30 cellular contexts compared by ENCODE assay signal in the genomic region with DNA sequence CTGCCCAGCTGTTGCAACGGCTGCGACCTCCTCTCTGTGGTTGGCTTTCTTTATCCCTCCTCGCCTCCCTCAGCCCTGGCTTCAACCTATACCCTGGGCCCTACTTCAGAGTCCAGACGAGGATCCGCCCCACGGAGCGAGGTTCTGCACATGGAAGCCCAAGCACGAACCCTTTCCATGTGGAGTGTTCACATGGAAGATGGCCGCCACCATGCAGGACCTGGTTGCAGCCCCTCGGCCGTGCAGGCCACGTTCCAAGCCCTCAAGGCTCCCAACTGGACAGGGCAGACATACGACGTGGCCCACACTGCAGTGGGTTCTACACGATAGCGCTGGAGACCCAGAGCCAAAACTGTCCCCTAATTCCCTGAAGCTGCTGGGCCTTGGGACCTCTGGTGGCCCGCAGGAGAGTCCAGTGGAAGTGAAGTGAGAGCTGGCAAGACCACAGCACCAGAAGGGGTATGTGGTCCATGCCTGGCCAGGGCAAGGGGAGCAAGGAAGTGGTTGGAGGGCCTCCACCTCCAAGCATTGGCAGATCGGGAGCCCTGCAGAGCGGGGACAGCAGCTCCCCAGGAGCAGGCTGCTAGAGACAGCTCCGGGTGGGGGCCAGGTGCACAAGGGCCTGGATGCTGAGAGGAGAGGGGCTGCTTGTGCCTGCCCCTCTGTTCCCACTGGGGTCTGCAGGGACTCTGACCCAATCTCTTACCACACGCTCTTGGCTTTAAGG.
"Had no signal": no experiment of that assay in that cellular context is flagged by ENCODE, and none has a peak within 500 bp of the region (broad histone marks: within the 10 kb centered on the region; RNA-seq: fewer than 3 reads in every experiment).

No MANE protein-coding gene starts in this region.

- H3K9me3 ChIP-seq: body of pancreas, gastrocnemius medialis, stomach, thyroid gland, upper lobe of left lung had no signal

- DNase-seq: activated B cell treated with CpG ODN at 0.5 μM for 24 hours; activated CD4-positive, alpha-beta T cell treated with anti-CD3 and anti-CD28 coated beads, Interleukin-2, amount 50 U/mL, for 1 hour; activated CD8-positive, alpha-beta memory T cell treated with anti-CD3 and anti-CD28 coated beads, Interleukin-2, amount 10 ng/mL, durations not matched to agents 7 days and 5 days; activated CD8-positive, alpha-beta T cell treated with anti-CD3 and anti-CD28 coated beads for 36 hours; activated T-cell treated with anti-CD3 and anti-CD28 coated beads, Interleukin-2, amount 50 U/mL, for 48 hours; body of pancreas; cerebellar nuclear complex; effector memory CD8-positive, alpha-beta T cell; erythroblast; gastrocnemius medialis; glutamatergic neuron; islet precursor cell; left cardiac atrium; left ventricle myocardium superior; naive B cell; occipital lobe; small intestine; stimulated activated CD4-positive, alpha-beta T cell treated with anti-CD3 and anti-CD28 coated beads, Interleukin-1b, Interleukin-23, amount 100 ng/mL, for 48 hours; stimulated activated CD4-positive, alpha-beta T cell treated with anti-CD3 and anti-CD28 coated beads, Interleukin-4, amount 100 ng/mL, for 4 hours; stimulated activated CD8-positive, alpha-beta memory T cell treated with anti-CD3 and anti-CD28 coated beads, Interleukin-4, amount 100 ng/mL, for 48 hours; stomach; T-helper 1 cell; thyroid gland had no signal

- H3K27me3 Mint-ChIP-seq: activated B cell treated with CpG ODN at 0.5 μM for 24 hours; activated CD8-positive, alpha-beta memory T cell treated with anti-CD3 and anti-CD28 coated beads, Interleukin-2, amount 10 ng/mL, durations not matched to agents 7 days and 5 days; activated CD8-positive, alpha-beta T cell treated with anti-CD3 and anti-CD28 coated beads for 36 hours; effector memory CD8-positive, alpha-beta T cell had no signal

- H3K9me3 Mint-ChIP-seq: activated B cell treated with CpG ODN at 0.5 μM for 24 hours; activated CD8-positive, alpha-beta T cell treated with anti-CD3 and anti-CD28 coated beads for 36 hours; activated naive CD4-positive, alpha-beta T cell treated with anti-CD3 and anti-CD28 coated beads, Interleukin-2, amount 50 U/mL, for 72 hours; activated T-helper 2 cell treated with anti-CD3 and anti-CD28 coated beads, Interferon-gamma antibody, Interleukin-2, Interleukin-4, amounts not matched to agents 10 μg/mL and 5 μg/mL and 100 μg/mL, durations not matched to agents 14 hours and 24 hours and 36 hours; effector memory CD8-positive, alpha-beta T cell; naive B cell; stimulated activated memory B cell treated with anti-CD40 and anti-IgM and Interleukin-4, amounts not matched to agents 10 μg/mL and 1 μg/mL and 100 μg/mL, for 72 hours; T-helper 2 cell treated with Interferon-gamma antibody and Interleukin-4, amounts not matched to agents 5 μg/mL and 100 μg/mL, for 36 hours had no signal

- H3K36me3 Mint-ChIP-seq: activated CD8-positive, alpha-beta memory T cell treated with anti-CD3 and anti-CD28 coated beads, Interleukin-2, amount 10 ng/mL, durations not matched to agents 7 days and 5 days; activated naive CD4-positive, alpha-beta T cell treated with anti-CD3 and anti-CD28 coated beads, Interleukin-2, amount 50 U/mL, for 72 hours; naive B cell; stimulated activated memory B cell treated with anti-CD40 and anti-IgM and Interleukin-4, amounts not matched to agents 10 μg/mL and 1 μg/mL and 100 μg/mL, for 72 hours had no signal

- H3K27me3 ChIP-seq: body of pancreas, cardiac muscle cell, gastrocnemius medialis, stomach, thyroid gland, upper lobe of left lung had no signal

- H3K4me1 ChIP-seq: body of pancreas, gastrocnemius medialis, stomach, thyroid gland, upper lobe of left lung had no signal

- H3K4me3 ChIP-seq: body of pancreas, cardiac muscle cell, coronary artery, gastrocnemius medialis, stomach, thyroid gland, upper lobe of left lung had no signal

- H3K4me1 Mint-ChIP-seq: activated B cell treated with CpG ODN at 0.5 μM for 24 hours; activated CD8-positive, alpha-beta memory T cell treated with anti-CD3 and anti-CD28 coated beads, Interleukin-2, amount 10 ng/mL, durations not matched to agents 7 days and 5 days; naive B cell; stimulated activated memory B cell treated with anti-CD40 and anti-IgM and Interleukin-4, amounts not matched to agents 10 μg/mL and 1 μg/mL and 100 μg/mL, for 72 hours had no signal

- H3K27ac ChIP-seq: body of pancreas, cardiac muscle cell, coronary artery, gastrocnemius medialis, stomach, thyroid gland, upper lobe of left lung had no signal

- H3K27ac Mint-ChIP-seq: activated B cell treated with CpG ODN at 0.5 μM for 24 hours; activated CD8-positive, alpha-beta memory T cell treated with anti-CD3 and anti-CD28 coated beads, Interleukin-2, amount 10 ng/mL, durations not matched to agents 7 days and 5 days; activated CD8-positive, alpha-beta T cell treated with anti-CD3 and anti-CD28 coated beads for 36 hours; activated T-helper 2 cell treated with anti-CD3 and anti-CD28 coated beads, Interferon-gamma antibody, Interleukin-2, Interleukin-4, amounts not matched to agents 10 μg/mL and 5 μg/mL and 100 μg/mL, durations not matched to agents 14 hours and 24 hours and 36 hours; effector memory CD8-positive, alpha-beta T cell; stimulated activated memory B cell treated with anti-CD40 and anti-IgM and Interleukin-4, amounts not matched to agents 10 μg/mL and 1 μg/mL and 100 μg/mL, for 72 hours; T-helper 2 cell treated with Interferon-gamma antibody and Interleukin-4, amounts not matched to agents 5 μg/mL and 100 μg/mL, for 36 hours had no signal

- H3K36me3 ChIP-seq: gastrocnemius medialis had no signal

- H3K4me3 Mint-ChIP-seq: activated B cell treated with CpG ODN at 0.5 μM for 24 hours; activated CD8-positive, alpha-beta memory T cell treated with anti-CD3 and anti-CD28 coated beads, Interleukin-2, amount 10 ng/mL, durations not matched to agents 7 days and 5 days; activated CD8-positive, alpha-beta T cell treated with anti-CD3 and anti-CD28 coated beads for 36 hours; effector memory CD8-positive, alpha-beta T cell; naive B cell; stimulated activated memory B cell treated with anti-CD40 and anti-IgM and Interleukin-4, amounts not matched to agents 10 μg/mL and 1 μg/mL and 100 μg/mL, for 72 hours; T-helper 2 cell treated with Interferon-gamma antibody and Interleukin-4, amounts not matched to agents 5 μg/mL and 100 μg/mL, for 36 hours had no signal
